Comparison of ENCODE assay signal across 11 cellular contexts in genomic region chr5:94746731-94747124, GRCh38.
DNase-seq lines count a peak whose midpoint lies in the region; ATAC-seq and TF ChIP-seq lines count a peak whose summit lies in the region.
"Had no signal": no experiment of that assay in that cellular context is flagged by ENCODE, and none has a peak within 500 bp of the region (broad histone marks: within the 10 kb centered on the region; RNA-seq: fewer than 3 reads in every experiment).

No MANE protein-coding gene starts in this region.

- H3K27me3 Mint-ChIP-seq in activated naive CD8-positive, alpha-beta T cell treated with anti-CD3 and anti-CD28 coated beads for 36 hours: peaks cover 6% of the 10 kb centered on the region
- H3K27me3 Mint-ChIP-seq: CD4-positive, CD25-positive, alpha-beta regulatory T cell had no signal

- H3K27ac ChIP-seq in hepatocyte: no peak overlapping the region
- H3K27ac ChIP-seq: gastrocnemius medialis had no signal

- no peaks in the 10 kb centered on the region for H4K20me1 ChIP-seq in hepatocyte (ENCODE audit: insufficient read depth, poor library complexity, severe bottlenecking)

- no peak overlapping the region for H3K4me3 ChIP-seq in hepatocyte
- H3K4me3 ChIP-seq: gastrocnemius medialis had no signal

- H3K9me2 ChIP-seq in hepatocyte (replicated peaks; ENCODE audit: insufficient read depth): no peaks in the 10 kb centered on the region

- H3K27ac Mint-ChIP-seq in activated naive CD8-positive, alpha-beta T cell treated with anti-CD3 and anti-CD28 coated beads for 36 hours: no peak overlapping the region
- H3K27ac Mint-ChIP-seq: CD4-positive, CD25-positive, alpha-beta regulatory T cell had no signal

- H3K4me1 ChIP-seq in hepatocyte (ENCODE audit: insufficient read depth): no peaks in the 10 kb centered on the region
- H3K4me1 ChIP-seq: gastrocnemius medialis had no signal

- H3K36me3 ChIP-seq in hepatocyte (replicated peaks; ENCODE audit: insufficient read depth, low read depth): no peaks in the 10 kb centered on the region
- H3K36me3 ChIP-seq: gastrocnemius medialis had no signal

- H3K36me3 Mint-ChIP-seq in activated naive CD8-positive, alpha-beta T cell treated with anti-CD3 and anti-CD28 coated beads for 36 hours: no peaks in the 10 kb centered on the region
- H3K36me3 Mint-ChIP-seq: CD4-positive, CD25-positive, alpha-beta regulatory T cell had no signal

- H3K9me3 Mint-ChIP-seq in activated naive CD8-positive, alpha-beta T cell treated with anti-CD3 and anti-CD28 coated beads for 36 hours: no peaks in the 10 kb centered on the region
- H3K9me3 Mint-ChIP-seq: CD4-positive, CD25-positive, alpha-beta regulatory T cell; stimulated activated naive CD8-positive, alpha-beta T cell treated with anti-CD3 and anti-CD28 coated beads, Interleukin-15, Interleukin-2, amounts not matched to agents 100 ng/mL and 50 ng/mL, for 24 hours had no signal

- peaks cover 16% of the 10 kb centered on the region for H3K4me1 Mint-ChIP-seq in activated naive CD8-positive, alpha-beta T cell treated with anti-CD3 and anti-CD28 coated beads for 36 hours

- no peak overlapping the region for H3K4me2 ChIP-seq in hepatocyte

- ATAC-seq in GM21423 (IDR thresholded peaks at IDR 0.05; ENCODE audit: unreplicated experiment) (peak; percentile 66), HG03442 (IDR thresholded peaks at IDR 0.05; ENCODE audit: unreplicated experiment) (peak; percentile 45)
- ATAC-seq: gastrocnemius medialis had no signal

- no peak for TF ChIP-seq CTCF in hepatocyte (IDR thresholded peaks at IDR 0.05; ENCODE audit: poor library complexity)

- H3K79me2 ChIP-seq in hepatocyte: no peaks in the 10 kb centered on the region

- 93% methylated on average over 1 of the region's 1 CpG for WGBS in hepatocyte (ENCODE audit: low lambda C conversion rate, missing lambda C conversion rate)

- H3K4me3 Mint-ChIP-seq in activated naive CD8-positive, alpha-beta T cell treated with anti-CD3 and anti-CD28 coated beads for 36 hours: no peak overlapping the region
- H3K4me3 Mint-ChIP-seq: CD4-positive, CD25-positive, alpha-beta regulatory T cell; stimulated activated naive CD8-positive, alpha-beta T cell treated with anti-CD3 and anti-CD28 coated beads, Interleukin-15, Interleukin-2, amounts not matched to agents 100 ng/mL and 50 ng/mL, for 24 hours had no signal

- peak; percentile 77 for DNase-seq in GF-D8 (lab: John Stamatoyannopoulos, UW)
- DNase-seq in astrocyte of the hippocampus (ENCODE audit: low read depth, low spot score): peak; percentile 20
- no peak for DNase-seq in activated naive CD8-positive, alpha-beta T cell treated with anti-CD3 and anti-CD28 coated beads for 36 hours
- no peak for DNase-seq in activated CD4-positive, alpha-beta T cell treated with anti-CD3 and anti-CD28 coated beads for 4 hours
- no peak for DNase-seq in ACHN
- no peak for DNase-seq in hepatocyte (ENCODE audit: low spot score)
- DNase-seq: gastrocnemius medialis had no signal

- in situ Hi-C loops in ACHN (cut with HindIII; ENCODE audit: low pct_ligation_motif_present, low pct_unique_long_range_greater_than_20kb, low sequenced_read_pairs): no loop called here

- no peaks in the 10 kb centered on the region for H3K9me3 ChIP-seq in hepatocyte (ENCODE audit: low read depth)
- H3K9me3 ChIP-seq: gastrocnemius medialis had no signal

- H2AFZ ChIP-seq in hepatocyte: no peak overlapping the region

- no peaks in the 10 kb centered on the region for H3K27me3 ChIP-seq in hepatocyte
- H3K27me3 ChIP-seq: gastrocnemius medialis had no signal

Comparison
In these comparisons a context has a peak if more than half of its experiments do, and no peak if none do; other contexts are left out.
1. DNase-seq: peak in GF-D8 (single experiment) and astrocyte of the hippocampus (single experiment); none in activated naive CD8-positive, alpha-beta T cell treated with anti-CD3 and anti-CD28 coated beads for 36 hours (single experiment), activated CD4-positive, alpha-beta T cell treated with anti-CD3 and anti-CD28 coated beads for 4 hours (0 of 2), ACHN (single experiment) and hepatocyte (single experiment).